Comparison of ENCODE assay signal across 12 cellular contexts in the genomic region with DNA sequence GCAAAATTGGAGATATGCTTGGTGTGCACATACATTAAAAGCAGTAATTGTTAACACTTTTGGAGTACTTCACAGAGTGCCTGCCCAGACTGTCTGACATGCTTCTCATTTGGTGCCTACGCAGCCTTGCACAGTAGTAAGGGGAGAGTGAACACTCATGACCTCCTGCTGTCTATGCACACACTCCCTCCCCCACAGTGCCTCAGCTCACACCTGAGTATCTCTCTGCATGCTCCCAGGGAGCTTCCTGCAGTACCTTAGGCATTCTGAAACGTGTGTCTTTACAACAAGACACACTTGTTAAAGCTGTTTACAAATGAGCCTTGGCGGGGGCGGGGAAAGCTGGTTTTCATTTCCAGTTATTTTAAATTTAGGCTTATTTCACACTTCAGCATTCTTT. TPM values are rescaled to one million over a fixed set of nuclear protein-coding genes. Genes with fewer than 3 reads are reported as not detected.
DNase-seq lines count a peak whose midpoint lies in the region; ATAC-seq and TF ChIP-seq lines count a peak whose summit lies in the region.
"Had no signal": no experiment of that assay in that cellular context is flagged by ENCODE, and none has a peak within 500 bp of the region (broad histone marks: within the 10 kb centered on the region; RNA-seq: fewer than 3 reads in every experiment).

No MANE protein-coding gene starts in this region.

- peaks cover 77% of the 10 kb centered on the region for H3K4me1 ChIP-seq in GM23338 (ENCODE audit: insufficient read depth)

- ATAC-seq in GM23338 = peak; percentile 88
- peak; percentile 45 to 50 for ATAC-seq in activated T-cell treated with anti-CD3 and anti-CD28 coated beads, Interleukin-2, amount 50 U/mL, for 72 hours (replicated peaks in 1 of 2)
- peak in 1 of 2 donors; percentile 53 for ATAC-seq in naive thymus-derived CD8-positive, alpha-beta T cell
- ATAC-seq in GM18909 (IDR thresholded peaks at IDR 0.05; ENCODE audit: poor library complexity, unreplicated experiment) = no peak
- no peak for ATAC-seq in GM21390 (IDR thresholded peaks at IDR 0.05; ENCODE audit: unreplicated experiment)
- no peak for ATAC-seq in HG02981 (IDR thresholded peaks at IDR 0.05; ENCODE audit: unreplicated experiment)
- ATAC-seq: gastrocnemius medialis had no signal

- H3K79me2 ChIP-seq in GM23338 (replicated peaks; ENCODE audit: insufficient read depth) = peaks cover 88% of the 10 kb centered on the region

- no peak overlapping the region for H3K4me3 ChIP-seq in GM23338
- H3K4me3 ChIP-seq: dorsolateral prefrontal cortex, gastrocnemius medialis had no signal

- H3K27ac ChIP-seq in GM23338 (ENCODE audit: low read depth) = no peak overlapping the region
- H3K27ac ChIP-seq: dorsolateral prefrontal cortex, gastrocnemius medialis had no signal

- no peak overlapping the region for H2AFZ ChIP-seq in GM23338

- H3K36me3 ChIP-seq in GM23338 (ENCODE audit: insufficient read depth) = no peaks in the 10 kb centered on the region
- H3K36me3 ChIP-seq: gastrocnemius medialis had no signal

- H3K4me2 ChIP-seq in GM23338 = peak overlapping the region; percentile 53

- no peak for TF ChIP-seq CTCF in GM23338 (conservative IDR thresholded peaks at IDR 0.05; ENCODE audit: low read depth in 2 of 2)

- H3K27me3 ChIP-seq in GM23338 (ENCODE audit: insufficient read depth) = no peaks in the 10 kb centered on the region
- H3K27me3 ChIP-seq: dorsolateral prefrontal cortex, gastrocnemius medialis had no signal

- H3K36me3 Mint-ChIP-seq in GM23338 (ENCODE audit: low read depth) = no peaks in the 10 kb centered on the region
- H3K36me3 Mint-ChIP-seq in activated T-cell treated with anti-CD3 and anti-CD28 coated beads, Interleukin-2, amount 50 U/mL, for 72 hours (ENCODE audit: insufficient read depth in 2 of 2) = no peaks in the 10 kb centered on the region
- H3K36me3 Mint-ChIP-seq in naive thymus-derived CD8-positive, alpha-beta T cell = no peaks in the 10 kb centered on the region

- peak; percentile 24 for DNase-seq in NCI-H748 (lab: John Stamatoyannopoulos, UW; ENCODE audit: unreplicated experiment)
- no peak for DNase-seq in NCI-H748 treated with DMSO at 0.1 percent for 48 hours (lab: John Stamatoyannopoulos, UW)
- DNase-seq in GM23338 (ENCODE audit: low spot score) = peak; percentile 66
- peak in 1 of 2 donors; percentile 29 for DNase-seq in activated T-cell treated with anti-CD3 and anti-CD28 coated beads, Interleukin-2, amount 50 U/mL, for 72 hours
- no peak for DNase-seq in naive thymus-derived CD8-positive, alpha-beta T cell
- DNase-seq: dorsolateral prefrontal cortex, gastrocnemius medialis, NCI-H446, SHP77 had no signal

- H3K9me2 ChIP-seq in GM23338 (ENCODE audit: insufficient read depth) = no peaks in the 10 kb centered on the region

- 0 out of 2 replicates have a peak, but pooled peaks cover 3% of the 10 kb centered on the region for H4K20me1 ChIP-seq in GM23338 (replicated peaks; ENCODE audit: insufficient read depth)

- POLR2A ChIA-PET in naive thymus-derived CD8-positive, alpha-beta T cell (lab: Charles Lee) = interaction anchor here (1.1 kb wide), 1 partner anchor 563 kb away, joined by 3 read pairs; no protein-coding TSS in a partner anchor

- H3K27ac Mint-ChIP-seq in GM23338 = peak overlapping the region; percentile 73
- H3K27ac Mint-ChIP-seq in activated T-cell treated with anti-CD3 and anti-CD28 coated beads, Interleukin-2, amount 50 U/mL, for 72 hours = peak overlapping the region; percentile 97
- peak overlapping the region in 9 of 10 donors; percentile 29 to 90 (median 41) for H3K27ac Mint-ChIP-seq in naive thymus-derived CD8-positive, alpha-beta T cell

- H3K4me3 Mint-ChIP-seq in GM23338 = peak overlapping the region; percentile 29; the same call in 2 of the 3 replicates
- H3K4me3 Mint-ChIP-seq in activated T-cell treated with anti-CD3 and anti-CD28 coated beads, Interleukin-2, amount 50 U/mL, for 72 hours = peak overlapping the region; percentile 38 to 45
- H3K4me3 Mint-ChIP-seq in naive thymus-derived CD8-positive, alpha-beta T cell = peak overlapping the region in 4 of 10 donors; percentile 18 to 46 (median 30)

- H3K9me3 Mint-ChIP-seq in GM23338 = no peaks in the 10 kb centered on the region
- H3K9me3 Mint-ChIP-seq in activated T-cell treated with anti-CD3 and anti-CD28 coated beads, Interleukin-2, amount 50 U/mL, for 72 hours = no peaks in the 10 kb centered on the region
- H3K9me3 Mint-ChIP-seq in naive thymus-derived CD8-positive, alpha-beta T cell = no peaks in the 10 kb centered on the region

- no peaks in the 10 kb centered on the region for H3F3A ChIP-seq in GM23338 (replicated peaks; ENCODE audit: low read depth)

- peaks cover 82% of the 10 kb centered on the region for H3K4me1 Mint-ChIP-seq in GM23338
- H3K4me1 Mint-ChIP-seq in activated T-cell treated with anti-CD3 and anti-CD28 coated beads, Interleukin-2, amount 50 U/mL, for 72 hours (ENCODE audit: low read depth) = peaks cover 97% of the 10 kb centered on the region
- H3K4me1 Mint-ChIP-seq in naive thymus-derived CD8-positive, alpha-beta T cell = peaks cover 42 to 94% (median 90%) of the 10 kb centered on the region in 4 donors

- H3K27me3 Mint-ChIP-seq in GM23338 (ENCODE audit: insufficient read depth, low read depth, poor library complexity) = peaks cover 6% of the 10 kb centered on the region
- H3K27me3 Mint-ChIP-seq in activated T-cell treated with anti-CD3 and anti-CD28 coated beads, Interleukin-2, amount 50 U/mL, for 72 hours (ENCODE audit: low read depth) = no peaks in the 10 kb centered on the region
- H3K27me3 Mint-ChIP-seq in naive thymus-derived CD8-positive, alpha-beta T cell = no peaks in the 10 kb centered on the region

TF ChIP-seq in GM23338, 12 proteins besides CTCF, POLR2A, EP300 and RAD21 (continues in another document):
- TF ChIP-seq NANOG (IDR thresholded peaks at IDR 0.05; ENCODE audit: borderline replicate concordance) = no peak
- TF ChIP-seq, protein P1, sequence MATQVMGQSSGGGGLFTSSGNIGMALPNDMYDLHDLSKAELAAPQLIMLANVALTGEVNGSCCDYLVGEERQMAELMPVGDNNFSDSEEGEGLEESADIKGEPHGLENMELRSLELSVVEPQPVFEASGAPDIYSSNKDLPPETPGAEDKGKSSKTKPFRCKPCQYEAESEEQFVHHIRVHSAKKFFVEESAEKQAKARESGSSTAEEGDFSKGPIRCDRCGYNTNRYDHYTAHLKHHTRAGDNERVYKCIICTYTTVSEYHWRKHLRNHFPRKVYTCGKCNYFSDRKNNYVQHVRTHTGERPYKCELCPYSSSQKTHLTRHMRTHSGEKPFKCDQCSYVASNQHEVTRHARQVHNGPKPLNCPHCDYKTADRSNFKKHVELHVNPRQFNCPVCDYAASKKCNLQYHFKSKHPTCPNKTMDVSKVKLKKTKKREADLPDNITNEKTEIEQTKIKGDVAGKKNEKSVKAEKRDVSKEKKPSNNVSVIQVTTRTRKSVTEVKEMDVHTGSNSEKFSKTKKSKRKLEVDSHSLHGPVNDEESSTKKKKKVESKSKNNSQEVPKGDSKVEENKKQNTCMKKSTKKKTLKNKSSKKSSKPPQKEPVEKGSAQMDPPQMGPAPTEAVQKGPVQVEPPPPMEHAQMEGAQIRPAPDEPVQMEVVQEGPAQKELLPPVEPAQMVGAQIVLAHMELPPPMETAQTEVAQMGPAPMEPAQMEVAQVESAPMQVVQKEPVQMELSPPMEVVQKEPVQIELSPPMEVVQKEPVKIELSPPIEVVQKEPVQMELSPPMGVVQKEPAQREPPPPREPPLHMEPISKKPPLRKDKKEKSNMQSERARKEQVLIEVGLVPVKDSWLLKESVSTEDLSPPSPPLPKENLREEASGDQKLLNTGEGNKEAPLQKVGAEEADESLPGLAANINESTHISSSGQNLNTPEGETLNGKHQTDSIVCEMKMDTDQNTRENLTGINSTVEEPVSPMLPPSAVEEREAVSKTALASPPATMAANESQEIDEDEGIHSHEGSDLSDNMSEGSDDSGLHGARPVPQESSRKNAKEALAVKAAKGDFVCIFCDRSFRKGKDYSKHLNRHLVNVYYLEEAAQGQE (IDR thresholded peaks at IDR 0.05; ENCODE audit: unreplicated experiment) = no peak

RNA-seq across cellular contexts. Expression of a gene that starts 18.0 kb away (rescaled TPM):
- 13.0 and 14.4 TPM in 2 replicates for total RNA-seq in GM23338 (2014; rRNA removed; shearing (Covaris generic))
- 9.5 and 9.7 TPM in 2 replicates for polyA plus RNA-seq in GM23338 (2016; fragmentation: Nextera tagmentation; extraction: Ambion mirVana)
- 10 to 100 TPM; 21.4 to 21.8 TPM for total RNA-seq in activated T-cell treated with anti-CD3 and anti-CD28 coated beads, Interleukin-2, amount 50 U/mL, for 72 hours
- 10 to 100 TPM; 35.6 to 38.0 TPM for total RNA-seq in naive thymus-derived CD8-positive, alpha-beta T cell
- polyA plus RNA-seq in naive thymus-derived CD8-positive, alpha-beta T cell = 10 to 100 TPM; 15.3 to 20.3 (median 19.2) TPM

Comparison
In these comparisons a context has a peak if more than half of its experiments do, and no peak if none do; other contexts are left out.
1. DNase-seq: peak in NCI-H748 (single experiment) and GM23338 (single experiment); none in NCI-H748 treated with DMSO at 0.1 percent for 48 hours (single experiment) and naive thymus-derived CD8-positive, alpha-beta T cell (0 of 10).
2. ATAC-seq: peak in GM23338 (single experiment) and activated T-cell treated with anti-CD3 and anti-CD28 coated beads, Interleukin-2, amount 50 U/mL, for 72 hours (2 of 2); none in GM18909 (single experiment), GM21390 (single experiment) and HG02981 (single experiment).
3. H3K27ac Mint-ChIP-seq: peak in every context shown above with its lines; median percentile 97 in activated T-cell treated with anti-CD3 and anti-CD28 coated beads, Interleukin-2, amount 50 U/mL, for 72 hours; 73 in GM23338; 41 in naive thymus-derived CD8-positive, alpha-beta T cell.